ENCODE assay signal across 1 cellular context in the genomic region with DNA sequence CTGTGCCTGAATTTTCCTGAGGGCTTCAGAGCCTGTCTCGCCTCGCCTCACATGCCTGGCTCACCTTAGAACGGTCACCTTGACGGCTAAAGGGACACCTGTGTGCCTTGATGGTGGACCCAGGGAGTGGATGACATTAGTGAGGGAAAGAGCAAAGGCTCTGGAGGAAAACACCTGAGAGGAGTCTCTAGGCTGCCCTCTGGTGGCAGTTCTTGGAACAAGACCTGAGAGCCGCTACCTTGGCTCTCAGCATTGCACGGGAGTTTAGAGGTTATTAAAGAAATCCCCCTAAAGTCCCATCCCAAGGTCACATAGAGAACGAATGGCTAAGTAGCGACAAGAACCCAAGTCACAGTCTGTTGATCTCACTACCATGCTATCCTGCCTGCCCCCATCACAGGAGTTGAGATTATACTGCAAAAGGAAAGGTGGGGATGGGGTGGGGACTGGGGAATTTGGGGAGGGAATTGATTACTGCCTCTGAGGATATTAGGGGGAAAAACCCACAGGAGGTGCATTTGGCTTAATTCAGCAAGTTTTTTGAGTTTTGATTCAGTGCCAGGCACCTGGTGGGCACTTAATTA.
TF ChIP-seq lines count a peak whose summit lies in the region.

No MANE protein-coding gene starts in this region.

TF ChIP-seq in H1, 55 proteins besides CTCF, POLR2A, EP300 and RAD21:
- TF ChIP-seq RNF2 (IDR thresholded peaks at IDR 0.05; ENCODE audit: borderline replicate concordance, low read depth, low read length, missing control alignments, poor library complexity, severe bottlenecking), result no peak
- 0 out of 2 replicates have a peak, but pooled peaks have one; percentile 16 for TF ChIP-seq TCF12 (IDR thresholded peaks at IDR 0.05; ENCODE audit: low read depth, low read length)
- TF ChIP-seq BRCA1 (IDR thresholded peaks at IDR 0.05; ENCODE audit: low read depth, low read length), result no peak
- TF ChIP-seq, protein P1, sequence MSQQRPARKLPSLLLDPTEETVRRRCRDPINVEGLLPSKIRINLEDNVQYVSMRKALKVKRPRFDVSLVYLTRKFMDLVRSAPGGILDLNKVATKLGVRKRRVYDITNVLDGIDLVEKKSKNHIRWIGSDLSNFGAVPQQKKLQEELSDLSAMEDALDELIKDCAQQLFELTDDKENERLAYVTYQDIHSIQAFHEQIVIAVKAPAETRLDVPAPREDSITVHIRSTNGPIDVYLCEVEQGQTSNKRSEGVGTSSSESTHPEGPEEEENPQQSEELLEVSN (IDR thresholded peaks at IDR 0.05), result 0 out of 2 replicates have a peak, but pooled peaks have one; percentile 12
- TF ChIP-seq CHD1 (IDR thresholded peaks at IDR 0.05; ENCODE audit: low read depth, low read length), result no peak
- TF ChIP-seq EGR1 (IDR thresholded peaks at IDR 0.05; ENCODE audit: borderline replicate concordance, low read depth, low read length), result no peak
- no peak for TF ChIP-seq CREB1 (IDR thresholded peaks at IDR 0.05)
